Comparison of ENCODE assay signal across 11 cellular contexts in the genomic region with DNA sequence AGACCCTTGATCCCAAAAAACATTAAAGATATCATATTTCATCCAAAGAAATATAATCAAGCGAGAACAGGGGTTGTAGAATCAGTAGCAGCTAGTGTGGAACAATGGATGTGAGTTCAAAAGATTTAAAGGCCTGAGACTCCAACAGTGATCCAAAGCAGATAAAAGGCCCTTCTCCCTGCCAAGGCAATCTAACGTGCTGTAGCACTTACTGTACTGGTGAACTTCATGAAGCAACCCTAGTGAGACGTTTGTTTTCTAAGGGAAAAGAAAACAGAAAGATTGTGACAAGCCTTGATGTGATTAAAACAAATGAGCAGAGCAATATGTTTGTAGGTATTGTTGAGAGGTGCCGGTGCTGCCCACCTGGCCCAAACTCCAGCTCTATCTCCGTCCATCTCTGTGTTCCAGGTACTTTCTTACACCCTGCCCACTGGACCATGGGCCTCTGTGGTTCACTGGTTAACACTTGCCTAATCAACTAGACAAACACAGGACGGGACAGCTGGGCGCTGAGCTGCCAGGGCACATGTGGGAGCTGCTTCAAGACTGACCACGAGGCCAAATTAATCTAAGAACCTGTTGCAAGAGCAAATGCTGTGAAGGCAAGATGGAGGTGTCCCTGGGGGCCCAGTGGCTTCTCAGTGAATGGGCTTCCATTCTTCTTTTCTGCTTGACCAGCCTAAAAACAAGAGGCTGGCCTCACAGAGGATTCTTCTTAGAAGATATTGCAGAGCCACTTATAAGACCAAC.
DNase-seq lines count a peak whose midpoint lies in the region; ATAC-seq and TF ChIP-seq lines count a peak whose summit lies in the region.
"Had no signal": no experiment of that assay in that cellular context is flagged by ENCODE, and none has a peak within 500 bp of the region (broad histone marks: within the 10 kb centered on the region; RNA-seq: fewer than 3 reads in every experiment).

No MANE protein-coding gene starts in this region.

- no peaks in the 10 kb centered on the region for H3K9me3 Mint-ChIP-seq in activated naive CD8-positive, alpha-beta T cell treated with anti-CD3 and anti-CD28 coated beads, Interleukin-2, amount 50 U/mL, for 24 hours

- no peaks in the 10 kb centered on the region for H3K9me3 ChIP-seq in A673 (ENCODE audit: low read depth, low read length, poor library complexity, severe bottlenecking)
- no peaks in the 10 kb centered on the region for H3K9me3 ChIP-seq in lower lobe of right lung
- no peaks in the 10 kb centered on the region for H3K9me3 ChIP-seq in upper lobe of right lung
- H3K9me3 ChIP-seq: ovary had no signal

- TF ChIP-seq CTCF in A673 (conservative IDR thresholded peaks at IDR 0.05; ENCODE audit: low read depth, low read length) (no peak), lower lobe of right lung (IDR thresholded peaks at IDR 0.05) (no peak), upper lobe of right lung (IDR thresholded peaks at IDR 0.05) (no peak)

- no peaks in the 10 kb centered on the region for H3K27me3 Mint-ChIP-seq in activated naive CD8-positive, alpha-beta T cell treated with anti-CD3 and anti-CD28 coated beads, Interleukin-2, amount 50 U/mL, for 24 hours

- ATAC-seq in HG02943 (IDR thresholded peaks at IDR 0.05; ENCODE audit: low read depth, unreplicated experiment), result peak; percentile 25
- no peak for ATAC-seq in activated naive CD8-positive, alpha-beta T cell treated with anti-CD3 and anti-CD28 coated beads, Interleukin-2, amount 50 U/mL, for 24 hours
- no peak for ATAC-seq in lower lobe of right lung
- ATAC-seq in upper lobe of right lung, result no peak

- peak overlapping the region; percentile 30 for H3K27ac Mint-ChIP-seq in activated naive CD8-positive, alpha-beta T cell treated with anti-CD3 and anti-CD28 coated beads, Interleukin-2, amount 50 U/mL, for 24 hours

- peak overlapping the region; percentile 29 for H3K4me3 Mint-ChIP-seq in activated naive CD8-positive, alpha-beta T cell treated with anti-CD3 and anti-CD28 coated beads, Interleukin-2, amount 50 U/mL, for 24 hours

- no peak overlapping the region for H3K27ac ChIP-seq in A673 (ENCODE audit: low read depth, low read length, poor library complexity, severe bottlenecking)
- peak overlapping the region; percentile 88 for H3K27ac ChIP-seq in lower lobe of right lung
- no peak overlapping the region for H3K27ac ChIP-seq in upper lobe of right lung

- H3K4me1 ChIP-seq in A673 (ENCODE audit: insufficient read depth, low read length, poor library complexity, severe bottlenecking) (peaks cover 11% of the 10 kb centered on the region), lower lobe of right lung (peaks cover 30% of the 10 kb centered on the region), upper lobe of right lung (peaks cover 23% of the 10 kb centered on the region)

- H3K36me3 Mint-ChIP-seq in activated naive CD8-positive, alpha-beta T cell treated with anti-CD3 and anti-CD28 coated beads, Interleukin-2, amount 50 U/mL, for 24 hours (ENCODE audit: low read depth), result no peaks in the 10 kb centered on the region

- H3K4me3 ChIP-seq in A673 (ENCODE audit: low read depth, low read length, poor library complexity, severe bottlenecking), result no peak overlapping the region
- no peak overlapping the region for H3K4me3 ChIP-seq in lower lobe of right lung
- H3K4me3 ChIP-seq in upper lobe of right lung, result no peak overlapping the region

- peaks cover 40% of the 10 kb centered on the region for H3K4me1 Mint-ChIP-seq in activated naive CD8-positive, alpha-beta T cell treated with anti-CD3 and anti-CD28 coated beads, Interleukin-2, amount 50 U/mL, for 24 hours

- H3K36me3 ChIP-seq in A673 (ENCODE audit: insufficient read depth, low read length, poor library complexity, severe bottlenecking), result no peaks in the 10 kb centered on the region
- no peaks in the 10 kb centered on the region for H3K36me3 ChIP-seq in lower lobe of right lung
- H3K36me3 ChIP-seq in upper lobe of right lung, result no peaks in the 10 kb centered on the region
- H3K36me3 ChIP-seq: ovary had no signal

- intact Hi-C loops in A673 (cut with micrococcal nuclease; ENCODE audit: unreplicated experiment), result no loop called here
- intact Hi-C loops in lower lobe of right lung (cut with DNase I), result no loop called here
- intact Hi-C loops in upper lobe of right lung (cut with DNase I), result no loop called here

- POLR2A ChIA-PET in A673 (lab: Charles Lee; ENCODE audit: low non-redundant PET), result no interaction called here

- DNase-seq in A673 (ENCODE audit: low spot score) (no peak), lower lobe of right lung (no peak), KBM-7 (no peak), NCI-H748 (lab: John Stamatoyannopoulos, UW; ENCODE audit: unreplicated experiment) (no peak), dermis blood vessel endothelial cell (no peak), upper lobe of right lung (no peak)
- no peak for DNase-seq in activated naive CD8-positive, alpha-beta T cell treated with anti-CD3 and anti-CD28 coated beads, Interleukin-2, amount 50 U/mL, for 24 hours
- DNase-seq: central memory CD4-positive, alpha-beta T cell; SIG-M5 had no signal

- CTCF ChIA-PET in A673 (lab: Charles Lee), result no interaction called here

- H3K27me3 ChIP-seq in A673 (replicated peaks; ENCODE audit: insufficient read depth, low read depth, low read length, poor library complexity) (no peaks in the 10 kb centered on the region), lower lobe of right lung (ENCODE audit: low read depth) (no peaks in the 10 kb centered on the region), upper lobe of right lung (no peaks in the 10 kb centered on the region)
- H3K27me3 ChIP-seq: ovary had no signal

- in situ Hi-C loops in KBM-7 (cut with MboI; ENCODE audit: low pct_unique_long_range_greater_than_20kb, low sequenced_read_pairs), result no loop called here

- BruUV-seq in A673 (replicated peaks; lab: Mats Ljungman, UMichigan), result TSS peak; percentile 86
